In genomic region chr3:30639937-30640336, GRCh38 we compare ENCODE assay signal across 10 cellular contexts. TPM values are rescaled to one million over a fixed set of nuclear protein-coding genes. Genes with fewer than 3 reads are reported as not detected.
DNase-seq lines count a peak whose midpoint lies in the region; ATAC-seq and TF ChIP-seq lines count a peak whose summit lies in the region.
"Had no signal": no experiment of that assay in that cellular context is flagged by ENCODE, and none has a peak within 500 bp of the region (broad histone marks: within the 10 kb centered on the region; RNA-seq: fewer than 3 reads in every experiment).

No MANE protein-coding gene starts in this region.

- no peak overlapping the region for H4K5ac ChIP-seq in H9 (ENCODE audit: insufficient read length, low read depth, low read length)

- no peak overlapping the region for H4K8ac ChIP-seq in H9 (replicated peaks; ENCODE audit: insufficient read length, low read depth, low read length)

- H3K23me2 ChIP-seq in H9 (ENCODE audit: insufficient read length, low read depth, low read length, poor library complexity, severe bottlenecking) = no peaks in the 10 kb centered on the region

- H3K79me2 ChIP-seq in H9 (ENCODE audit: insufficient read depth, low read length) = peaks cover 18% of the 10 kb centered on the region; the same call in 1 of the 2 replicates

- H3K27ac Mint-ChIP-seq in activated CD4-positive, alpha-beta T cell treated with anti-CD3 and anti-CD28 coated beads for 36 hours = peak overlapping the region; percentile 97
- H3K27ac Mint-ChIP-seq in IgD-negative memory B cell (peak overlapping the region; percentile 74 to 98 (median 92)), H9 (no peak overlapping the region)
- peak overlapping the region; percentile 91 to 100 (median 96) for H3K27ac Mint-ChIP-seq in naive thymus-derived CD8-positive, alpha-beta T cell

- TF ChIP-seq CTCF in H9 (conservative IDR thresholded peaks at IDR 0.05) (no peak), thyroid gland (IDR thresholded peaks at IDR 0.05) (no peak), lower leg skin (IDR thresholded peaks at IDR 0.05) (no peak)

- H3K4me1 ChIP-seq in H9 (ENCODE audit: insufficient read depth, low read length) (peaks cover 5% of the 10 kb centered on the region; the same call in 1 of the 2 replicates), thyroid gland (peaks cover 12 to 27% of the 10 kb centered on the region in 2 donors)

- DNase-seq in activated CD4-positive, alpha-beta T cell treated with anti-CD3 and anti-CD28 coated beads for 36 hours = no peak
- DNase-seq in activated CD4-positive, alpha-beta T cell treated with anti-CD3 and anti-CD28 coated beads, Interleukin-2, amount 50 U/mL, for 48 hours = no peak
- DNase-seq in naive thymus-derived CD8-positive, alpha-beta T cell = no peak
- DNase-seq in H9 = no peak
- DNase-seq in thyroid gland = no peak
- no peak for DNase-seq in lower leg skin (ENCODE audit: low spot score in 2 of 2)
- DNase-seq: brain microvascular endothelial cell had no signal

- H3K56ac ChIP-seq in H9 (ENCODE audit: insufficient read length, low read depth, low read length) = no peak overlapping the region

- H3K36me3 ChIP-seq in thyroid gland = no peaks in the 10 kb centered on the region

- H2BK12ac ChIP-seq in H9 (ENCODE audit: insufficient read length, low read depth, low read length) = no peak overlapping the region

- TF ChIP-seq POLR2A in thyroid gland (IDR thresholded peaks at IDR 0.05) = no peak
- no peak for TF ChIP-seq POLR2A in lower leg skin (IDR thresholded peaks at IDR 0.05)

- H3K4me3 ChIP-seq in thyroid gland (replicated peaks in 1 of 3) (no peak overlapping the region), lower leg skin (ENCODE audit: low read depth, poor library complexity, severe bottlenecking) (no peak overlapping the region)

- H2BK20ac ChIP-seq in H9 (ENCODE audit: low read depth, low read length, poor library complexity, severe bottlenecking) = no peak overlapping the region

- H3K23ac ChIP-seq in H9 (ENCODE audit: insufficient read length, low read depth, low read length) = no peak overlapping the region

- no peak overlapping the region for H2AK5ac ChIP-seq in H9 (ENCODE audit: insufficient read length, low read length)

- no peak overlapping the region for H3K18ac ChIP-seq in H9 (ENCODE audit: insufficient read length, low read depth, low read length)

- H3K4ac ChIP-seq in H9 (ENCODE audit: low read depth, low read length) = no peak overlapping the region

- H3K4me2 ChIP-seq in H9 (ENCODE audit: insufficient read depth, insufficient read length, low read length) = no peak overlapping the region

- no CpG with 5 or more reads among the region's 1 CpG for WGBS in H9 (ENCODE audit: extremely low coverage, insufficient read length, low lambda C conversion rate)
- WGBS in thyroid gland, 2 donors = 81 to 82% methylated on average over 1 of the region's 1 CpG
- WGBS in lower leg skin, 2 donors = 85 to 87% methylated on average over 1 of the region's 1 CpG

- intact Hi-C loops in activated CD4-positive, alpha-beta T cell treated with anti-CD3 and anti-CD28 coated beads for 36 hours (cut with DNase I, micrococcal nuclease) = loop anchor here (1.0 to 10.0 kb wide), 7 partner anchors 9 to 892 kb away; partner anchors contain the start of genes STT3B (in 1 of the 2) and TGFBR2 (in 1 of the 2)
- intact Hi-C loops in thyroid gland (cut with DNase I) = no loop called here
- intact Hi-C loops in lower leg skin (cut with DNase I; ENCODE audit: low total_unique reads) = no loop called here

- peaks cover 95% of the 10 kb centered on the region for H3K4me1 Mint-ChIP-seq in activated CD4-positive, alpha-beta T cell treated with anti-CD3 and anti-CD28 coated beads for 36 hours
- H3K4me1 Mint-ChIP-seq in IgD-negative memory B cell (peaks cover 80 to 87% (median 83%) of the 10 kb centered on the region in 3 donors), H9 (peaks cover 15 to 17% of the 10 kb centered on the region in 2 experiments)
- peaks cover 50 to 100% (median 92%) of the 10 kb centered on the region in 4 donors for H3K4me1 Mint-ChIP-seq in naive thymus-derived CD8-positive, alpha-beta T cell

- CTCF ChIA-PET in activated CD4-positive, alpha-beta T cell treated with anti-CD3 and anti-CD28 coated beads for 36 hours (lab: Charles Lee) = interaction anchor here (1.0 to 1.6 kb wide), 4 partner anchors 25 to 46 kb away, joined by 3 to 4 read pairs (median 4); no protein-coding TSS in a partner anchor

- H3K9ac ChIP-seq in H9 (ENCODE audit: extremely low read depth, insufficient read length, low read length) = no peak overlapping the region

- no peak overlapping the region for H3T11ph ChIP-seq in H9 (ENCODE audit: low read length)

- H3K27ac ChIP-seq in H9 (ENCODE audit: insufficient read length, low read depth, low read length) (no peak overlapping the region), thyroid gland (no peak overlapping the region)
- H3K27ac ChIP-seq: brain microvascular endothelial cell had no signal

- no peak overlapping the region for H3K14ac ChIP-seq in H9 (ENCODE audit: insufficient read depth, low read length)

- peak; percentile 70 for ATAC-seq in activated CD4-positive, alpha-beta T cell treated with anti-CD3 and anti-CD28 coated beads for 36 hours
- peak; percentile 71 for ATAC-seq in GM21825 (IDR thresholded peaks at IDR 0.05; ENCODE audit: unreplicated experiment)
- peak in 1 of 2 donors; percentile 26 for ATAC-seq in naive thymus-derived CD8-positive, alpha-beta T cell
- ATAC-seq: HCT116 had no signal

- no peaks in the 10 kb centered on the region for H3K27me3 ChIP-seq in H9 (ENCODE audit: insufficient read depth, low read length)
- H3K27me3 ChIP-seq in thyroid gland = no peaks in the 10 kb centered on the region
- H3K27me3 ChIP-seq: brain microvascular endothelial cell had no signal

- H3K9me3 ChIP-seq in H9 (ENCODE audit: control insufficient read depth, low read depth, low read length) (no peaks in the 10 kb centered on the region), thyroid gland (no peaks in the 10 kb centered on the region)

- H3K27me3 Mint-ChIP-seq in activated CD4-positive, alpha-beta T cell treated with anti-CD3 and anti-CD28 coated beads for 36 hours = no peaks in the 10 kb centered on the region
- no peaks in the 10 kb centered on the region for H3K27me3 Mint-ChIP-seq in IgD-negative memory B cell
- no peaks in the 10 kb centered on the region for H3K27me3 Mint-ChIP-seq in naive thymus-derived CD8-positive, alpha-beta T cell
- H3K27me3 Mint-ChIP-seq in H9 (ENCODE audit: low read depth) = no peaks in the 10 kb centered on the region

- POLR2A ChIA-PET in activated CD4-positive, alpha-beta T cell treated with anti-CD3 and anti-CD28 coated beads for 36 hours (lab: Charles Lee) = interaction anchor here (0.5 to 1.8 kb wide), 3 partner anchors 18 to 24 kb away, joined by 3 to 6 read pairs (median 5); no protein-coding TSS in a partner anchor
- POLR2A ChIA-PET in naive thymus-derived CD8-positive, alpha-beta T cell (lab: Charles Lee) = interaction anchor here (1.1 to 17.8 kb wide), 4 partner anchors 10 to 30 kb away, joined by 4 to 307 read pairs (median 110); partner anchors contain the start of gene TGFBR2

- H4K20me1 ChIP-seq in H9 (ENCODE audit: control insufficient read depth, insufficient read depth, insufficient read length) = no peaks in the 10 kb centered on the region

- no peak overlapping the region for H2BK120ac ChIP-seq in H9 (ENCODE audit: low read depth, low read length, poor library complexity, severe bottlenecking)

- H2AFZ ChIP-seq in H9 (ENCODE audit: low read length) = no peak overlapping the region

- H3K36me3 Mint-ChIP-seq in activated CD4-positive, alpha-beta T cell treated with anti-CD3 and anti-CD28 coated beads for 36 hours (ENCODE audit: low read depth) = peaks cover 54% of the 10 kb centered on the region
- H3K36me3 Mint-ChIP-seq in IgD-negative memory B cell (peaks cover 2% of the 10 kb centered on the region), H9 (ENCODE audit: insufficient read depth in 1 of 3, low read depth in 3 of 3) (peaks cover 6 to 12% (median 7%) of the 10 kb centered on the region in 3 experiments)
- H3K36me3 Mint-ChIP-seq in naive thymus-derived CD8-positive, alpha-beta T cell = peaks cover 5 to 41% (median 23%) of the 10 kb centered on the region in 3 donors

- no peaks in the 10 kb centered on the region for H3K79me1 ChIP-seq in H9 (ENCODE audit: insufficient read depth, low read depth, low read length, poor library complexity, severe bottlenecking)

- H3K4me3 Mint-ChIP-seq in activated CD4-positive, alpha-beta T cell treated with anti-CD3 and anti-CD28 coated beads for 36 hours = peak overlapping the region; percentile 39
- H3K4me3 Mint-ChIP-seq in IgD-negative memory B cell = peak overlapping the region in 3 of 4 donors; percentile 28 to 72 (median 44)
- H3K4me3 Mint-ChIP-seq in naive thymus-derived CD8-positive, alpha-beta T cell = peak overlapping the region in 9 of 10 donors; percentile 67 to 89 (median 83)
- no peak overlapping the region for H3K4me3 Mint-ChIP-seq in H9

- no peaks in the 10 kb centered on the region for H3K9me3 Mint-ChIP-seq in activated CD4-positive, alpha-beta T cell treated with anti-CD3 and anti-CD28 coated beads for 36 hours (ENCODE audit: low read depth)
- H3K9me3 Mint-ChIP-seq in IgD-negative memory B cell = no peaks in the 10 kb centered on the region
- H3K9me3 Mint-ChIP-seq in naive thymus-derived CD8-positive, alpha-beta T cell = no peaks in the 10 kb centered on the region
- no peaks in the 10 kb centered on the region for H3K9me3 Mint-ChIP-seq in H9

- no peak overlapping the region for H2BK15ac ChIP-seq in H9 (ENCODE audit: low read depth, low read length)

- H2BK5ac ChIP-seq in H9 (ENCODE audit: insufficient read length, low read length) = no peak overlapping the region

- H4K91ac ChIP-seq in H9 (ENCODE audit: insufficient read length, low read depth, low read length) = no peak overlapping the region

RNA-seq across cellular contexts. Expression of gene TGFBR2, which starts 33.5 kb away (rescaled TPM):
- total RNA-seq in activated CD4-positive, alpha-beta T cell treated with anti-CD3 and anti-CD28 coated beads for 36 hours = 10 to 100 TPM; 45.5 to 46.6 TPM
- 76.8 TPM for polyA plus RNA-seq in IgD-negative memory B cell
- total RNA-seq in naive thymus-derived CD8-positive, alpha-beta T cell = 100 to 1,000 TPM; 260 to 268 TPM
- polyA plus RNA-seq in naive thymus-derived CD8-positive, alpha-beta T cell = 100 to 1,000 TPM; 128 to 226 (median 131) TPM
- 9.6 and 10.6 TPM in 2 replicates for total RNA-seq in H9 (2021)
- 100 to 1,000 TPM; 120 to 418 (median 218) TPM for total RNA-seq in thyroid gland
- total RNA-seq in lower leg skin = 100 to 1,000 TPM in 1 of 4 donors, 10 to 100 TPM in 3; 57.8 to 109 (median 71.4) TPM

Comparison
In these comparisons a context has a peak if more than half of its experiments do, and no peak if none do; other contexts are left out.
1. H3K27ac Mint-ChIP-seq: peak in activated CD4-positive, alpha-beta T cell treated with anti-CD3 and anti-CD28 coated beads for 36 hours (single experiment), IgD-negative memory B cell (3 of 3) and naive thymus-derived CD8-positive, alpha-beta T cell (10 of 10); none in H9 (0 of 3).
2. H3K4me3 Mint-ChIP-seq: peak in activated CD4-positive, alpha-beta T cell treated with anti-CD3 and anti-CD28 coated beads for 36 hours (single experiment), IgD-negative memory B cell (3 of 4) and naive thymus-derived CD8-positive, alpha-beta T cell (9 of 10); none in H9 (0 of 2).
3. intact Hi-C loops: an anchor here in activated CD4-positive, alpha-beta T cell treated with anti-CD3 and anti-CD28 coated beads for 36 hours (1.0 to 10.0 kb wide); none called in thyroid gland and lower leg skin.